In genomic region chr1:161038523-161039153, GRCh38 we compare ENCODE assay signal across 8 cellular contexts. TPM values are rescaled to one million over a fixed set of nuclear protein-coding genes. Genes with fewer than 3 reads are reported as not detected.
A peak's percentile ranks its signal among the peaks of the same experiment; 100 is the strongest.
DNase-seq lines count a peak whose midpoint lies in the region; ATAC-seq and TF ChIP-seq lines count a peak whose summit lies in the region.

Gene TSTD1, minus strand, starts transcription at chr1:161038964. Its CDS starts 75 bp downstream, at chr1:161038889.

- H3K36me3 Mint-ChIP-seq in neural crest cell (ENCODE audit: low read depth): peaks cover 19% of the 10 kb centered on the region
- H3K36me3 Mint-ChIP-seq in stimulated activated naive CD8-positive, alpha-beta T cell treated with anti-CD3 and anti-CD28 coated beads, Interleukin-15, Interleukin-2, amounts not matched to agents 100 ng/mL and 50 ng/mL, for 24 hours (ENCODE audit: low read depth): peaks cover 49% of the 10 kb centered on the region

- H3K4me3 Mint-ChIP-seq in neural crest cell: peak within 1 kb of the TSS; percentile 81
- H3K4me3 Mint-ChIP-seq in stimulated activated naive CD8-positive, alpha-beta T cell treated with anti-CD3 and anti-CD28 coated beads, Interleukin-15, Interleukin-2, amounts not matched to agents 100 ng/mL and 50 ng/mL, for 24 hours: peak within 1 kb of the TSS; percentile 88

- DNase-seq in NCI-H524 treated with DMSO at 0.1 percent for 48 hours (lab: John Stamatoyannopoulos, UW): peak; percentile 23
- DNase-seq in activated T-cell treated with anti-CD3 and anti-CD28 coated beads for 1 hour (ENCODE audit: low read depth): peak; percentile 70
- DNase-seq in neural crest cell (ENCODE audit: low read depth, low spot score): no peak
- no peak for DNase-seq in NOMO-1 (lab: John Stamatoyannopoulos, UW; ENCODE audit: unreplicated experiment in 2 of 2)

- H3K27ac Mint-ChIP-seq in neural crest cell (ENCODE audit: unreplicated experiment): no peak within 1 kb of the TSS
- peak within 1 kb of the TSS; percentile 89 for H3K27ac Mint-ChIP-seq in stimulated activated naive CD8-positive, alpha-beta T cell treated with anti-CD3 and anti-CD28 coated beads, Interleukin-15, Interleukin-2, amounts not matched to agents 100 ng/mL and 50 ng/mL, for 24 hours

- H3K4me1 Mint-ChIP-seq in neural crest cell: peaks cover 20% of the 10 kb centered on the region
- peaks cover 64% of the 10 kb centered on the region for H3K4me1 Mint-ChIP-seq in stimulated activated naive CD8-positive, alpha-beta T cell treated with anti-CD3 and anti-CD28 coated beads, Interleukin-15, Interleukin-2, amounts not matched to agents 100 ng/mL and 50 ng/mL, for 24 hours (ENCODE audit: low read depth)

- peak; percentile 11 for TF ChIP-seq CTCF in neural crest cell (conservative IDR thresholded peaks at IDR 0.05)

- no peaks in the 10 kb centered on the region for H3K9me3 Mint-ChIP-seq in neural crest cell
- H3K9me3 Mint-ChIP-seq in stimulated activated naive CD8-positive, alpha-beta T cell treated with anti-CD3 and anti-CD28 coated beads, Interleukin-15, Interleukin-2, amounts not matched to agents 100 ng/mL and 50 ng/mL, for 24 hours: no peaks in the 10 kb centered on the region

- H3K27me3 Mint-ChIP-seq in neural crest cell (ENCODE audit: low read depth): no peaks in the 10 kb centered on the region
- H3K27me3 Mint-ChIP-seq in stimulated activated naive CD8-positive, alpha-beta T cell treated with anti-CD3 and anti-CD28 coated beads, Interleukin-15, Interleukin-2, amounts not matched to agents 100 ng/mL and 50 ng/mL, for 24 hours: no peaks in the 10 kb centered on the region

- peak; percentile 89 for ATAC-seq in GM18868 (IDR thresholded peaks at IDR 0.05; ENCODE audit: unreplicated experiment)
- peak; percentile 62 for ATAC-seq in HG03097 (IDR thresholded peaks at IDR 0.05; ENCODE audit: low FRiP score, unreplicated experiment)
- ATAC-seq in esophagus mucosa: peak; percentile 75

RNA-seq across cellular contexts. Expression of gene TSTD1, which starts in this region (rescaled TPM):
- total RNA-seq in esophagus mucosa (67.9 TPM), neural crest cell (6.7 and 7.2 TPM in 2 replicates)

Comparison
In these comparisons a context has a peak if more than half of its experiments do, and no peak if none do; other contexts are left out.
1. DNase-seq: peak in NCI-H524 treated with DMSO at 0.1 percent for 48 hours (single experiment) and activated T-cell treated with anti-CD3 and anti-CD28 coated beads for 1 hour (single experiment); none in neural crest cell (single experiment) and NOMO-1 (0 of 2).
2. Peak in every context shown above with its lines, with median percentiles within 50 percentile points of each other: ATAC-seq.